8 cellular contexts compared by ENCODE assay signal in genomic region chr7:44748042-44748947, GRCh38. TPM values are rescaled to one million over a fixed set of nuclear protein-coding genes. Genes with fewer than 3 reads are reported as not detected.
A peak's percentile ranks its signal among the peaks of the same experiment; 100 is the strongest.
DNase-seq lines count a peak whose midpoint lies in the region; ATAC-seq and TF ChIP-seq lines count a peak whose summit lies in the region.

Gene ZMIZ2 (plus strand): TSS chr7:44748847. CDS start chr7:44756250, 7,403 bp downstream.

- intact Hi-C loops in head of caudate nucleus (cut with DNase I), result loop anchor here (2.0 kb wide), 2 partner anchors 49 to 141 kb away; partner anchors contain the start of genes OGDH and PPIA
- intact Hi-C loops in ovary (cut with DNase I), result loop anchor here in 1 of 4 donors (2.0 to 5.0 kb wide), 3 partner anchors 49 to 141 kb away; partner anchors contain the start of genes H2AZ2, OGDH and PPIA

- peaks cover 34% of the 10 kb centered on the region for H3K4me1 Mint-ChIP-seq in activated naive CD8-positive, alpha-beta T cell treated with anti-CD3 and anti-CD28 coated beads, Interleukin-2, amount 10 ng/mL, durations not matched to agents 7 days and 5 days

- no peaks in the 10 kb centered on the region for H3K9me3 ChIP-seq in ovary
- H3K9me3 ChIP-seq in thoracic aorta, result no peaks in the 10 kb centered on the region

- H3K36me3 ChIP-seq in ovary (no peaks in the 10 kb centered on the region), thoracic aorta (no peaks in the 10 kb centered on the region)

- H3K4me3 Mint-ChIP-seq in activated naive CD8-positive, alpha-beta T cell treated with anti-CD3 and anti-CD28 coated beads, Interleukin-2, amount 10 ng/mL, durations not matched to agents 7 days and 5 days, result peak within 1 kb of the TSS; percentile 83

- no peak for TF ChIP-seq EP300 in ovary (IDR thresholded peaks at IDR 0.05)

- H3K27ac ChIP-seq in ovary (peak within 1 kb of the TSS; percentile 95 to 99), thoracic aorta (peak within 1 kb of the TSS; percentile 86 to 88)

- no peaks in the 10 kb centered on the region for H3K9me3 Mint-ChIP-seq in activated naive CD8-positive, alpha-beta T cell treated with anti-CD3 and anti-CD28 coated beads, Interleukin-2, amount 10 ng/mL, durations not matched to agents 7 days and 5 days

- peak; percentile 64 for ATAC-seq in HG02623 (IDR thresholded peaks at IDR 0.05; ENCODE audit: unreplicated experiment)
- peak; percentile 86 for ATAC-seq in activated naive CD8-positive, alpha-beta T cell treated with anti-CD3 and anti-CD28 coated beads, Interleukin-2, amount 10 ng/mL, durations not matched to agents 7 days and 5 days (ENCODE audit: low read depth)
- peak; percentile 89 for ATAC-seq in thoracic aorta (ENCODE audit: insufficient number of reproducible peaks, low FRiP score, low read depth)

- POLR2A ChIA-PET in activated naive CD8-positive, alpha-beta T cell treated with anti-CD3 and anti-CD28 coated beads, Interleukin-2, amount 10 ng/mL, durations not matched to agents 7 days and 5 days (lab: Charles Lee), result interaction anchor here (0.7 to 3.6 kb wide), 7 partner anchors 43 to 363 kb away, joined by 3 to 25 read pairs (median 3); partner anchors contain the start of genes OGDH, PPIA and TBRG4

- H3K4me3 ChIP-seq in ovary, result peak within 1 kb of the TSS; percentile 59
- H3K4me3 ChIP-seq in thoracic aorta, result peak within 1 kb of the TSS; percentile 88

- H3K27me3 ChIP-seq in ovary (no peaks in the 10 kb centered on the region), thoracic aorta (replicated peaks; ENCODE audit: insufficient read depth) (no peaks in the 10 kb centered on the region)

- TF ChIP-seq POLR2A in ovary (IDR thresholded peaks at IDR 0.05), result peak; percentile 42

- TF ChIP-seq CTCF in GM10266 (IDR thresholded peaks at IDR 0.05; ENCODE audit: control insufficient read depth, insufficient read depth, low read depth, missing control alignments), result no peak
- TF ChIP-seq CTCF in ovary (IDR thresholded peaks at IDR 0.05), result no peak
- TF ChIP-seq CTCF in thoracic aorta (IDR thresholded peaks at IDR 0.05), result no peak

- no peaks in the 10 kb centered on the region for H3K27me3 Mint-ChIP-seq in activated naive CD8-positive, alpha-beta T cell treated with anti-CD3 and anti-CD28 coated beads, Interleukin-2, amount 10 ng/mL, durations not matched to agents 7 days and 5 days

- H3K36me3 Mint-ChIP-seq in activated naive CD8-positive, alpha-beta T cell treated with anti-CD3 and anti-CD28 coated beads, Interleukin-2, amount 10 ng/mL, durations not matched to agents 7 days and 5 days, result peaks cover 5% of the 10 kb centered on the region

- DNase-seq in GM10266 (ENCODE audit: extremely low spot score) (peak; percentile 98), NCI-H128 (lab: John Stamatoyannopoulos, UW; ENCODE audit: unreplicated experiment) (peak; percentile 73), SW 1271 (lab: John Stamatoyannopoulos, UW) (peak; percentile 59 to 81), head of caudate nucleus (peak; percentile 81 to 99 (median 97)), ovary (peak; percentile 92 to 96 (median 95)), thoracic aorta (ENCODE audit: low spot score) (peak; percentile 71)
- DNase-seq in activated naive CD8-positive, alpha-beta T cell treated with anti-CD3 and anti-CD28 coated beads, Interleukin-2, amount 10 ng/mL, durations not matched to agents 7 days and 5 days, result peak; percentile 98

- peak within 1 kb of the TSS; percentile 88 for H3K27ac Mint-ChIP-seq in activated naive CD8-positive, alpha-beta T cell treated with anti-CD3 and anti-CD28 coated beads, Interleukin-2, amount 10 ng/mL, durations not matched to agents 7 days and 5 days

- WGBS in ovary, 3 donors, result 1 to 2% (median 1%) methylated on average over 37 to 92 of the region's 92 CpGs

- peaks cover 11% of the 10 kb centered on the region for H3K4me1 ChIP-seq in ovary (ENCODE audit: insufficient read depth)
- peaks cover 10 to 21% of the 10 kb centered on the region in 2 donors for H3K4me1 ChIP-seq in thoracic aorta (ENCODE audit: control insufficient read depth in 1 of 2, low read depth in 2 of 2)

RNA-seq across cellular contexts. Expression of gene ZMIZ2, which starts in this region (rescaled TPM):
- total RNA-seq in activated naive CD8-positive, alpha-beta T cell treated with anti-CD3 and anti-CD28 coated beads, Interleukin-2, amount 10 ng/mL, durations not matched to agents 7 days and 5 days, result 100 to 1,000 TPM; 120 to 124 TPM
- total RNA-seq in ovary, result 10 to 100 TPM; 20.0 to 85.5 (median 69.4) TPM
- polyA plus RNA-seq in ovary, result 10 to 100 TPM; 12.7 to 36.8 TPM
- total RNA-seq in thoracic aorta, result 10 to 100 TPM; 23.4 to 38.9 TPM

Comparison
In these comparisons a context has a peak if more than half of its experiments do, and no peak if none do; other contexts are left out.
1. Peak in every context shown above with its lines: DNase-seq, ATAC-seq, H3K4me3 ChIP-seq and H3K27ac ChIP-seq.